21 cellular contexts compared by ENCODE assay signal in the genomic region with DNA sequence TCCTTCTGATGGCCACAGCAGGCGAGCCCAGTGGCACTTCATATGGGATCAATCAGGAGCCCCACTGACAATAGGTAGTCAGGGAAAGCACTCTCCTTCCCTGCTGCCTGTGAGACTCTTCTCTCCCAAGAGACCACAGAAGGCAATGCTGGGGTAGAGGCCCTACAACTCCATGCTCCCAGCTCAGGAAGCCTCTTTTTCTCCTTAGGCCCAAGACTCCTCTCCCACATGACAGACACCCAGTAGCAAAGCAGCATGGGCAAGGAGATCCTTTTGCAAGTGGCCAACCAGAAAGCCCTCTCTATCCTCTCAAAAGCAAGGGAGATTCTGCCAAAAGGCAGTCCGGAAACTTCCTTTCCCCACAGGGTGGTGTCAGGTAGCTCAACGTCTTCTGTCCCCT.
A peak's percentile ranks its signal among the peaks of the same experiment; 100 is the strongest.
DNase-seq lines count a peak whose midpoint lies in the region; ATAC-seq, FAIRE-seq and TF ChIP-seq lines count a peak whose summit lies in the region.
"Had no signal": no experiment of that assay in that cellular context is flagged by ENCODE, and none has a peak within 500 bp of the region (broad histone marks: within the 10 kb centered on the region; RNA-seq: fewer than 3 reads in every experiment).

No MANE protein-coding gene starts in this region.

- peak; percentile 19 for DNase-seq in ELF-1 (ENCODE audit: low read depth, low spot score)
- DNase-seq in Jurkat, Clone E6-1 (ENCODE audit: low read depth, low spot score) = peak; percentile 77
- no peak for DNase-seq in K562 (ENCODE audit: extremely low read depth in 1 of 4, low spot score in 3 of 4)
- DNase-seq in neural progenitor cell (ENCODE audit: low spot score) = no peak
- no peak for DNase-seq in NCI-H1694 treated with DMSO at 0.1 percent for 48 hours (lab: John Stamatoyannopoulos, UW)
- DNase-seq in GM19239 (ENCODE audit: insufficient read length, low spot score) = no peak
- DNase-seq: EL; HCEC 1CT; MM.1S; NCI-H1048; NCI-H1417 treated with DMSO at 0.1 percent for 48 hours; NCI-H187 treated with DMSO at 0.1 percent for 48 hours; NCI-H2107; NCI-H748 treated with DMSO at 0.1 percent for 48 hours; NK-92 treated with Interleukin-12 subunit alpha and Interleukin-12 subunit beta, amount 100 ng/mL, for 24 hours had no signal

- TF ChIP-seq CTCF in K562 (IDR thresholded peaks at IDR 0.05 in 2 of 3, conservative IDR thresholded peaks at IDR 0.05 in 1 of 3; ENCODE audit: insufficient read depth in 2 of 3, low read depth in 1 of 3, low read length in 3 of 3) (no peak), neural progenitor cell (IDR thresholded peaks at IDR 0.05) (no peak)

- no peak overlapping the region for H2AFZ ChIP-seq in K562 (ENCODE audit: low read depth, low read length)
- H2AFZ ChIP-seq in neural progenitor cell (replicated peaks) = peak overlapping the region; percentile 66

- no peak for FAIRE-seq in K562 (lab: Jason Lieb, UNC)
- FAIRE-seq in GM19239 (lab: Jason Lieb, UNC) = no peak
- FAIRE-seq: A549, HTR-8/SVneo had no signal

- TF ChIP-seq POLR2A in K562 (conservative IDR thresholded peaks at IDR 0.05) = no peak

- TF ChIP-seq RAD21 in K562 (CRISPR knock-in tag; conservative IDR thresholded peaks at IDR 0.05 in 1 of 2, IDR thresholded peaks at IDR 0.05 in 1 of 2) = no peak

- H3K36me3 ChIP-seq in K562 (ENCODE audit: control insufficient read depth, insufficient read depth, low read length) (no peaks in the 10 kb centered on the region), neural progenitor cell (no peaks in the 10 kb centered on the region)

- H3K9me1 ChIP-seq in K562 (ENCODE audit: control insufficient read depth, insufficient read depth, low read length) = no peaks in the 10 kb centered on the region

- intact Hi-C loops in K562 (cut with micrococcal nuclease) = no loop called here

- H3K4me3 Mint-ChIP-seq in neural progenitor cell = no peak overlapping the region
- H3K4me3 Mint-ChIP-seq: B cell, CD14-positive monocyte had no signal

- CTCF ChIA-PET in K562 (lab: Yijun Ruan, JAX; ENCODE audit: low intra/inter-chr PET ratio) = no interaction called here

- no peaks in the 10 kb centered on the region for H3K36me3 Mint-ChIP-seq in neural progenitor cell
- H3K36me3 Mint-ChIP-seq: CD14-positive monocyte had no signal

- 2% methylated on average over 3 of the region's 3 CpGs for WGBS in K562 (ENCODE audit: insufficient coverage, low coverage, missing lambda C conversion rate)

- H3K27me3 Mint-ChIP-seq in neural progenitor cell (ENCODE audit: insufficient read depth, low read depth) = no peaks in the 10 kb centered on the region

- BruUV-seq in K562 (replicated peaks; lab: Mats Ljungman, UMichigan) = no TSS peak

- H3K4me3 ChIP-seq in Jurkat, Clone E6-1 (ENCODE audit: low read length) = no peak overlapping the region; the same call in 1 of the 2 replicates
- H3K4me3 ChIP-seq in K562 = no peak overlapping the region
- no peak overlapping the region for H3K4me3 ChIP-seq in neural progenitor cell
- H3K4me3 ChIP-seq: A549 had no signal

- no peak overlapping the region for H3K27ac ChIP-seq in K562 (ENCODE audit: extremely low read depth, low read depth, low read length)
- no peak overlapping the region for H3K27ac ChIP-seq in neural progenitor cell
- H3K27ac ChIP-seq: A549 had no signal

- no peaks in the 10 kb centered on the region for H3K9me3 ChIP-seq in K562 (replicated peaks; ENCODE audit: control insufficient read depth, insufficient read depth, low read depth, low read length)
- H3K9me3 ChIP-seq in neural progenitor cell (ENCODE audit: low read depth) = no peaks in the 10 kb centered on the region

- 0 out of 3 replicates have a peak, but pooled peaks have one; percentile 39 for ATAC-seq in K562
- no peak for ATAC-seq in HG03439 (IDR thresholded peaks at IDR 0.05; ENCODE audit: unreplicated experiment)
- ATAC-seq: A549, SK-N-SH treated with all-trans-retinoic acid at 6 μM for 48 hours had no signal

- H3F3A ChIP-seq in neural progenitor cell (ENCODE audit: low read depth) = no peaks in the 10 kb centered on the region

- POLR2A ChIA-PET in K562 (lab: Yijun Ruan, JAX) = interaction anchor here (1.3 kb wide), 1 partner anchor 13 kb away, joined by 4 read pairs; no protein-coding TSS in a partner anchor

- H4K20me1 ChIP-seq in K562 (replicated peaks; ENCODE audit: control insufficient read depth, insufficient read depth, low read length) (no peaks in the 10 kb centered on the region), neural progenitor cell (ENCODE audit: low read depth) (no peaks in the 10 kb centered on the region)

- no peaks in the 10 kb centered on the region for H3K4me1 Mint-ChIP-seq in neural progenitor cell
- H3K4me1 Mint-ChIP-seq: B cell had no signal

- H3K27me3 ChIP-seq in K562 (ENCODE audit: control insufficient read depth in 2 of 2, insufficient read depth in 2 of 2, low read length in 2 of 2) (peaks cover 0 to 8% of the 10 kb centered on the region in 2 experiments; a peak in 1 of 5 replicates), neural progenitor cell (no peaks in the 10 kb centered on the region)

- in situ Hi-C loops in K562 (cut with MboI) = no loop called here

- H3K27ac Mint-ChIP-seq in neural progenitor cell = no peak overlapping the region
- H3K27ac Mint-ChIP-seq: B cell had no signal

- H3K4me2 ChIP-seq in K562 (ENCODE audit: insufficient read depth, low read length) = no peak overlapping the region
- no peak overlapping the region for H3K4me2 ChIP-seq in neural progenitor cell
- H3K4me2 ChIP-seq: A549 had no signal

- TF ChIP-seq EP300 in K562 (IDR thresholded peaks at IDR 0.05; ENCODE audit: low read length) = no peak

- H3K4me1 ChIP-seq in K562 (replicated peaks in 1 of 2; ENCODE audit: control insufficient read depth in 2 of 2, insufficient read depth in 2 of 2, low read length in 2 of 2) (no peaks in the 10 kb centered on the region), neural progenitor cell (no peaks in the 10 kb centered on the region)
- H3K4me1 ChIP-seq: A549 had no signal

- H3K9ac ChIP-seq in K562 (ENCODE audit: insufficient read depth in 1 of 2, low read depth in 2 of 2, low read length in 2 of 2) = no peak overlapping the region
- H3K9ac ChIP-seq in neural progenitor cell = no peak overlapping the region

- no peaks in the 10 kb centered on the region for H3K79me2 ChIP-seq in K562 (ENCODE audit: control insufficient read depth, insufficient read depth, low read length)
- H3K79me2 ChIP-seq in neural progenitor cell (ENCODE audit: low read depth) = no peaks in the 10 kb centered on the region

- peaks cover 2% of the 10 kb centered on the region for H3K9me3 Mint-ChIP-seq in neural progenitor cell

TF ChIP-seq in K562, 482 proteins besides CTCF, POLR2A, EP300 and RAD21:
- TF ChIP-seq RFX7 (CRISPR knock-in tag; IDR thresholded peaks at IDR 0.05) (no peak), KDM4B (IDR thresholded peaks at IDR 0.05; ENCODE audit: borderline replicate concordance in 2 of 2, low read depth in 1 of 2) (no peak), ELF4 (CRISPR knock-in tag; IDR thresholded peaks at IDR 0.05) (no peak), DACH1 (IDR thresholded peaks at IDR 0.05; ENCODE audit: partially characterized antibody) (no peak), FOSL1 (tag; conservative IDR thresholded peaks at IDR 0.05) (no peak), ETS2 (tag; IDR thresholded peaks at IDR 0.05; ENCODE audit: borderline replicate concordance, poor library complexity, severe bottlenecking) (no peak), ZNF76 (CRISPR knock-in tag; IDR thresholded peaks at IDR 0.05; ENCODE audit: borderline replicate concordance) (no peak)

Comparison
In these comparisons a context has a peak if more than half of its experiments do, and no peak if none do; other contexts are left out.
1. DNase-seq: peak in ELF-1 (single experiment) and Jurkat, Clone E6-1 (single experiment); none in K562 (0 of 4), neural progenitor cell (single experiment), NCI-H1694 treated with DMSO at 0.1 percent for 48 hours (single experiment) and GM19239 (single experiment).